In genomic region chr4:16032871-16033505, GRCh38 we compare ENCODE assay signal across 26 cellular contexts. TPM values are rescaled to one million over a fixed set of nuclear protein-coding genes. Genes with fewer than 3 reads are reported as not detected.
DNase-seq lines count a peak whose midpoint lies in the region; ATAC-seq and TF ChIP-seq lines count a peak whose summit lies in the region.
"Had no signal": no experiment of that assay in that cellular context is flagged by ENCODE, and none has a peak within 500 bp of the region (broad histone marks: within the 10 kb centered on the region; RNA-seq: fewer than 3 reads in every experiment).

No MANE protein-coding gene starts in this region.

- H3K4me1 ChIP-seq in iPS-18a (ENCODE audit: control insufficient read depth, low read depth, low read length) = peaks cover 81% of the 10 kb centered on the region
- H3K4me1 ChIP-seq in neutrophil (ENCODE audit: control insufficient read depth in 1 of 2, insufficient read depth in 1 of 2, low read depth in 1 of 2, low read length in 1 of 2) = peaks cover 67 to 81% of the 10 kb centered on the region in 2 experiments
- no peaks in the 10 kb centered on the region for H3K4me1 ChIP-seq in mucosa of descending colon (ENCODE audit: low read depth)
- H3K4me1 ChIP-seq in PC-9 (replicated peaks; ENCODE audit: insufficient read depth) = no peaks in the 10 kb centered on the region
- H3K4me1 ChIP-seq: psoas muscle had no signal

- ATAC-seq in HG03097 (IDR thresholded peaks at IDR 0.05; ENCODE audit: low FRiP score, unreplicated experiment) (no peak), mucosa of descending colon (no peak)
- ATAC-seq: psoas muscle; stimulated activated memory B cell treated with anti-CD40 and anti-IgM and Interleukin-4, amounts not matched to agents 10 μg/mL and 1 μg/mL and 100 μg/mL, for 72 hours had no signal

- H3K9me3 ChIP-seq in iPS-18a (ENCODE audit: control insufficient read depth, low read depth, low read length) (no peaks in the 10 kb centered on the region), neutrophil (no peaks in the 10 kb centered on the region), mucosa of descending colon (no peaks in the 10 kb centered on the region), PC-9 (ENCODE audit: insufficient read depth, low read depth) (no peaks in the 10 kb centered on the region)
- H3K9me3 ChIP-seq: left ventricle myocardium inferior, MG63, psoas muscle, thoracic aorta had no signal

- BruUV-seq in PC-9 (replicated peaks; lab: Mats Ljungman, UMichigan) = no TSS peak

- no peak overlapping the region for H3K4me2 ChIP-seq in PC-9

- peaks cover 3% of the 10 kb centered on the region for H3K36me3 ChIP-seq in iPS-18a (ENCODE audit: control insufficient read depth, low read depth, low read length)
- H3K36me3 ChIP-seq in neutrophil = no peaks in the 10 kb centered on the region
- peaks cover 6% of the 10 kb centered on the region for H3K36me3 ChIP-seq in mucosa of descending colon (ENCODE audit: low read depth)
- H3K36me3 ChIP-seq in PC-9 (ENCODE audit: low read depth) = no peaks in the 10 kb centered on the region
- H3K36me3 ChIP-seq: left ventricle myocardium inferior, MG63, thoracic aorta had no signal

- no peaks in the 10 kb centered on the region for H3K9me2 ChIP-seq in PC-9 (ENCODE audit: insufficient read depth)

- intact Hi-C loops in mucosa of descending colon (cut with DNase I, micrococcal nuclease) = no loop called here
- intact Hi-C loops in PC-9 (cut with micrococcal nuclease; ENCODE audit: unreplicated experiment) = loop anchor here (5.0 kb wide), 1 partner anchor 109 kb away; no protein-coding TSS in a partner anchor

- CTCF ChIA-PET in PC-9 (lab: Charles Lee) = no interaction called here

- DNase-seq in Daoy (ENCODE audit: low read depth) = peak; percentile 17
- DNase-seq in NCI-H226 = peak; percentile 16
- DNase-seq in mucosa of descending colon = no peak
- DNase-seq in PC-9 = no peak
- DNase-seq in SK-N-DZ (ENCODE audit: low spot score) = no peak
- DNase-seq: activated CD4-positive, alpha-beta memory T cell treated with anti-CD3 and anti-CD28 coated beads, Interleukin-2, amount 10 ng/mL, durations not matched to agents 7 days and 5 days; activated gamma-delta T cell treated with Interleukin-2 at 50 U/mL for 16 hours; cortex of kidney; DMS79; glutamatergic neuron; GOT3; left ventricle myocardium inferior; MG63; NCI-H1417 treated with DMSO at 0.1 percent for 48 hours; NCI-H2107; NCI-H69; psoas muscle; stimulated activated CD4-positive, alpha-beta T cell treated with anti-CD3 and anti-CD28 coated beads, Interleukin-2, amount 100 ng/mL, for 24 hours; T1000 had no signal

- TF ChIP-seq CTCF in neutrophil (IDR thresholded peaks at IDR 0.05) = no peak
- no peak for TF ChIP-seq CTCF in mucosa of descending colon (IDR thresholded peaks at IDR 0.05)
- no peak for TF ChIP-seq CTCF in PC-9 (conservative IDR thresholded peaks at IDR 0.05)

- H3K4me3 ChIP-seq in iPS-18a (ENCODE audit: low read length) = peak overlapping the region; percentile 10
- H3K4me3 ChIP-seq in neutrophil (ENCODE audit: low read depth in 1 of 2, low read length in 1 of 2) = no peak overlapping the region
- no peak overlapping the region for H3K4me3 ChIP-seq in mucosa of descending colon
- no peak overlapping the region for H3K4me3 ChIP-seq in PC-9
- H3K4me3 ChIP-seq: left ventricle myocardium inferior, MG63, psoas muscle, skin epidermis, thoracic aorta had no signal

- POLR2A ChIA-PET in PC-9 (lab: Charles Lee; ENCODE audit: unreplicated experiment) = no interaction called here

- no peak overlapping the region for H3K9ac ChIP-seq in iPS-18a (ENCODE audit: low read length)

- H3K79me2 ChIP-seq in PC-9 (ENCODE audit: low read depth) = no peaks in the 10 kb centered on the region

- H3K27ac ChIP-seq in iPS-18a (ENCODE audit: low read length) = no peak overlapping the region
- peak overlapping the region; percentile 63 for H3K27ac ChIP-seq in neutrophil
- no peak overlapping the region for H3K27ac ChIP-seq in PC-9
- H3K27ac ChIP-seq: left ventricle myocardium inferior, psoas muscle, RWPE1, skin epidermis had no signal

- H3K27me3 ChIP-seq in iPS-18a (ENCODE audit: control insufficient read depth, insufficient read depth, low read length) = no peaks in the 10 kb centered on the region
- H3K27me3 ChIP-seq in neutrophil = no peaks in the 10 kb centered on the region
- no peaks in the 10 kb centered on the region for H3K27me3 ChIP-seq in PC-9 (ENCODE audit: insufficient read depth, low read depth)
- H3K27me3 ChIP-seq: MG63 had no signal

- no peaks in the 10 kb centered on the region for H4K20me1 ChIP-seq in PC-9 (ENCODE audit: insufficient read depth)

- no peaks in the 10 kb centered on the region for H3F3A ChIP-seq in PC-9 (ENCODE audit: insufficient read depth, low read depth)

- H2AFZ ChIP-seq in PC-9 = no peak overlapping the region

RNA-seq across cellular contexts. Expression of gene PROM1, which starts 50.8 kb away (rescaled TPM):
- total RNA-seq in Daoy (2014; rRNA removed; shearing (Covaris generic)) = 0.57 and 0.68 TPM in 2 replicates
- total RNA-seq in mucosa of descending colon = 100 to 1,000 TPM in 1 of 3 donors, 10 to 100 TPM in 2; 52.0 to 136 (median 69.6) TPM
- total RNA-seq in PC-9 (2021) = not detected in 2 replicates
- 22.5 and 25.8 TPM in 2 replicates for polyA plus RNA-seq in SK-N-DZ (2014; cell fraction: cytosol; rRNA removed)
- 25.7 and 41.1 TPM in 2 replicates for polyA plus RNA-seq in SK-N-DZ (2014; cell fraction: nucleus; rRNA removed)
- total RNA-seq: activated CD4-positive, alpha-beta memory T cell treated with anti-CD3 and anti-CD28 coated beads, Interleukin-2, amount 10 ng/mL, durations not matched to agents 7 days and 5 days had no signal

Comparison
In these comparisons a context has a peak if more than half of its experiments do, and no peak if none do; other contexts are left out.
1. DNase-seq: peak in Daoy (single experiment) and NCI-H226 (single experiment); none in mucosa of descending colon (0 of 3), PC-9 (0 of 2) and SK-N-DZ (single experiment).
2. RNA of gene PROM1, which starts 50.8 kb away (total RNA-seq): 52.0 to 136 TPM in mucosa of descending colon; 0.57 to 0.68 TPM in Daoy and not detected in PC-9; every median in the first group is over 10 times any median in the second.